19 cellular contexts compared by ENCODE assay signal in the genomic region with DNA sequence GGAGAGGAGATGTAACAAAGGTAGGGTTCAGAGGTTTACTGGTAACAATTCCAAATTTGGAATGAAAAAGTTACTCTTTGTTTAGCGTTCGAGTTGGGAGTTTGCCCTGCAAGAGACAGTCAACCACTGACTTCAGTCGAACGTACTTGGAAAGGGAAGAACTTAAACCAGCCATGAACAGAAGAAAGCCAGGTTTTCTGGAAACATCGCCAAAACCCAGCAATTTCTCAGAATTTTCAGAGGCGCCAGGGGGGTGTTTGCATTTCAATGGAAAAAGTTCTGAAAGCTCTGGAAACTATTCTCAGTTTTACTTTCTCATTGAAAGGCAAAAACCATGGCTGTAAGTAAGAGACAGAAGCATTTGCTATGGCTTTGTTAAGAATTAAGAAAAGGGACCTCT. TPM values are rescaled to one million over a fixed set of nuclear protein-coding genes. Genes with fewer than 3 reads are reported as not detected.
"Had no signal": no experiment of that assay in that cellular context is flagged by ENCODE, and none has a peak within 500 bp of the region (broad histone marks: within the 10 kb centered on the region; RNA-seq: fewer than 3 reads in every experiment).

No MANE protein-coding gene starts in this region.

- H3K79me2 ChIP-seq: parathyroid adenoma had no signal

- H3K27ac Mint-ChIP-seq: immature natural killer cell, naive B cell, type B pancreatic cell had no signal

- H3K4me3 Mint-ChIP-seq: immature natural killer cell, naive B cell, type B pancreatic cell had no signal

- H3K36me3 ChIP-seq: esophagus squamous epithelium, neutrophil had no signal

- H3K27me3 ChIP-seq: esophagus squamous epithelium, neutrophil had no signal

- H2AFZ ChIP-seq: parathyroid adenoma had no signal

- H3K4me3 ChIP-seq: esophagus squamous epithelium, lung, SK-N-MC had no signal

- H3K9me3 ChIP-seq: esophagus squamous epithelium, neutrophil had no signal

- H3K36me3 Mint-ChIP-seq: immature natural killer cell, naive B cell, type B pancreatic cell had no signal

- H3K4me1 ChIP-seq: esophagus squamous epithelium, parathyroid adenoma had no signal

- ATAC-seq: activated CD4-positive, CD25-positive, alpha-beta regulatory T cell treated with anti-CD3 and anti-CD28 coated beads, Interleukin-2, amount 50 U/mL, for 24 hours; stimulated activated naive CD8-positive, alpha-beta T cell treated with anti-CD3 and anti-CD28 coated beads, Interleukin-15, Interleukin-2, amounts not matched to agents 100 U/mL and 50 U/mL, for 24 hours had no signal

- H3K9me3 Mint-ChIP-seq: type B pancreatic cell had no signal

- H3K27me3 Mint-ChIP-seq: type B pancreatic cell had no signal

- DNase-seq: activated CD4-positive, alpha-beta T cell treated with anti-CD3 and anti-CD28 coated beads, Interleukin-2, amount 50 U/mL, for 1 hour; activated CD8-positive, alpha-beta memory T cell treated with anti-CD3 and anti-CD28 coated beads for 24 hours; activated naive CD4-positive, alpha-beta T cell; aorta; esophagus squamous epithelium; immature natural killer cell; naive B cell; stimulated activated CD4-positive, alpha-beta T cell treated with anti-CD3 and anti-CD28 coated beads, Interleukin-15, amount 100 ng/mL, for 24 hours; stimulated activated CD4-positive, alpha-beta T cell treated with anti-CD3 and anti-CD28 coated beads, Interleukin-4, amount 100 ng/mL, for 24 hours; stimulated activated naive CD8-positive, alpha-beta T cell treated with anti-CD3 and anti-CD28 coated beads, Interleukin-15, Interleukin-2, amounts not matched to agents 100 U/mL and 50 U/mL, for 24 hours had no signal

- H3K4me1 Mint-ChIP-seq: immature natural killer cell, naive B cell had no signal

- H3K27ac ChIP-seq: esophagus squamous epithelium, neutrophil, parathyroid adenoma, SK-N-MC had no signal

RNA-seq across cellular contexts. Expression of a gene that starts 28.5 kb away (rescaled TPM):
- total RNA-seq: endothelial cell of umbilical vein, fibroblast of villous mesenchyme, mononuclear cell had no signal
- polyA plus RNA-seq: endothelial cell of umbilical vein, immature natural killer cell had no signal
